In genomic region chr10:114937962-114938817, GRCh38 we compare ENCODE assay signal across 8 cellular contexts. TPM values are rescaled to one million over a fixed set of nuclear protein-coding genes. Genes with fewer than 3 reads are reported as not detected.
DNase-seq lines count a peak whose midpoint lies in the region; ATAC-seq and TF ChIP-seq lines count a peak whose summit lies in the region.

TRUB1 (plus strand) TSS chr10:114938195; CDS start chr10:114938254, 59 bp downstream.

- H3K27me3 ChIP-seq in CD8-positive, alpha-beta T cell (ENCODE audit: insufficient read depth, low read length): no peaks in the 10 kb centered on the region
- no peaks in the 10 kb centered on the region for H3K27me3 ChIP-seq in effector memory CD4-positive, alpha-beta T cell (replicated peaks; ENCODE audit: control insufficient read depth, insufficient read depth, low read length, poor library complexity, severe bottlenecking)

- peaks cover 37% of the 10 kb centered on the region for H3K4me1 Mint-ChIP-seq in CD8-positive, alpha-beta T cell (ENCODE audit: low read depth)

- peak within 1 kb of the TSS; percentile 96 for H3K4me3 Mint-ChIP-seq in CD8-positive, alpha-beta T cell

- peak; percentile 100 for ATAC-seq in CD8-positive, alpha-beta T cell
- ATAC-seq in GM19467 (IDR thresholded peaks at IDR 0.05; ENCODE audit: unreplicated experiment): peak; percentile 100

- DNase-seq in CD8-positive, alpha-beta T cell: peak; percentile 75 to 92 (median 86)
- peak; percentile 69 for DNase-seq in HS-27A (ENCODE audit: low read depth)
- DNase-seq in NK-92 (lab: John Stamatoyannopoulos, UW; ENCODE audit: unreplicated experiment): peak; percentile 53
- peak; percentile 79 to 82 for DNase-seq in activated CD8-positive, alpha-beta memory T cell treated with anti-CD3 and anti-CD28 coated beads for 1 hour (ENCODE audit: extremely low read depth in 1 of 2, low read depth in 1 of 2)
- DNase-seq in effector memory CD4-positive, alpha-beta T cell: peak; percentile 69 to 81 (median 77)
- DNase-seq in lung microvascular endothelial cell (ENCODE audit: low read depth in 2 of 2): peak; percentile 96 to 97
- peak; percentile 78 to 86 (median 86) for DNase-seq in stimulated activated CD4-positive, alpha-beta T cell treated with anti-CD3 and anti-CD28 coated beads, TNF-alpha, amount 100 ng/mL, for 48 hours (ENCODE audit: low read depth in 3 of 3)

- peaks cover 15% of the 10 kb centered on the region for H3K4me1 ChIP-seq in CD8-positive, alpha-beta T cell (ENCODE audit: insufficient read depth, low read length)
- H3K4me1 ChIP-seq in effector memory CD4-positive, alpha-beta T cell (ENCODE audit: control insufficient read depth, insufficient read depth, low read length, poor library complexity, severe bottlenecking): peaks cover 7% of the 10 kb centered on the region

- TF ChIP-seq CTCF in CD8-positive, alpha-beta T cell (IDR thresholded peaks at IDR 0.05): no peak

- no peaks in the 10 kb centered on the region for H3K27me3 Mint-ChIP-seq in CD8-positive, alpha-beta T cell (ENCODE audit: low read depth)

- H3K36me3 Mint-ChIP-seq in CD8-positive, alpha-beta T cell: peaks cover 27% of the 10 kb centered on the region

- intact Hi-C loops in CD8-positive, alpha-beta T cell (cut with DNase I, micrococcal nuclease): loop anchor here (1.0 to 10.0 kb wide), 9 partner anchors 116 to 1259 kb away; partner anchors contain the start of genes CCDC186 (in 2 of the 2), FHIP2A (in 2 of the 2), CASP7 (in 1 of the 2) and DCLRE1A (in 1 of the 2)

- peaks cover 13% of the 10 kb centered on the region for H3K36me3 ChIP-seq in CD8-positive, alpha-beta T cell (ENCODE audit: insufficient read depth, low read length)
- H3K36me3 ChIP-seq in effector memory CD4-positive, alpha-beta T cell (ENCODE audit: control insufficient read depth, insufficient read depth, low read length): peaks cover 8% of the 10 kb centered on the region

- H3K27ac ChIP-seq in CD8-positive, alpha-beta T cell (ENCODE audit: low read depth, low read length): peak within 1 kb of the TSS; percentile 91
- H3K27ac ChIP-seq in effector memory CD4-positive, alpha-beta T cell (ENCODE audit: insufficient read depth, low read length, poor library complexity, severe bottlenecking): peak within 1 kb of the TSS; percentile 69

- peak within 1 kb of the TSS; percentile 88 for H3K4me3 ChIP-seq in CD8-positive, alpha-beta T cell (ENCODE audit: low read depth, low read length)
- H3K4me3 ChIP-seq in effector memory CD4-positive, alpha-beta T cell (ENCODE audit: insufficient read depth, low read depth, low read length, poor library complexity, severe bottlenecking): peak within 1 kb of the TSS; percentile 91

- no peaks in the 10 kb centered on the region for H3K9me3 ChIP-seq in CD8-positive, alpha-beta T cell (ENCODE audit: low read length)
- no peaks in the 10 kb centered on the region for H3K9me3 ChIP-seq in effector memory CD4-positive, alpha-beta T cell (ENCODE audit: control insufficient read depth, low read length)

- peak within 1 kb of the TSS; percentile 97 for H3K27ac Mint-ChIP-seq in CD8-positive, alpha-beta T cell

- POLR2A ChIA-PET in CD8-positive, alpha-beta T cell (lab: Charles Lee): interaction anchor here (0.8 to 1.5 kb wide), 4 partner anchors 19 to 764 kb away, joined by 3 to 7 read pairs (median 4); partner anchors contain the start of genes CCDC186 and FHIP2A

- CTCF ChIA-PET in CD8-positive, alpha-beta T cell (lab: Charles Lee): no interaction called here

- H3K9me3 Mint-ChIP-seq in CD8-positive, alpha-beta T cell: no peaks in the 10 kb centered on the region

RNA-seq across cellular contexts. Expression of gene TRUB1, which starts in this region (rescaled TPM):
- 1 to 10 TPM; 7.7 to 9.7 TPM for total RNA-seq in CD8-positive, alpha-beta T cell
- total RNA-seq in lung microvascular endothelial cell: 13.1 and 18.1 TPM in 2 replicates

Comparison
In these comparisons a context has a peak if more than half of its experiments do, and no peak if none do; other contexts are left out.
1. Peak in every context shown above with its lines: DNase-seq, ATAC-seq, H3K4me3 ChIP-seq and H3K27ac ChIP-seq.